ENCODE assay signal across 12 cellular contexts in the genomic region with DNA sequence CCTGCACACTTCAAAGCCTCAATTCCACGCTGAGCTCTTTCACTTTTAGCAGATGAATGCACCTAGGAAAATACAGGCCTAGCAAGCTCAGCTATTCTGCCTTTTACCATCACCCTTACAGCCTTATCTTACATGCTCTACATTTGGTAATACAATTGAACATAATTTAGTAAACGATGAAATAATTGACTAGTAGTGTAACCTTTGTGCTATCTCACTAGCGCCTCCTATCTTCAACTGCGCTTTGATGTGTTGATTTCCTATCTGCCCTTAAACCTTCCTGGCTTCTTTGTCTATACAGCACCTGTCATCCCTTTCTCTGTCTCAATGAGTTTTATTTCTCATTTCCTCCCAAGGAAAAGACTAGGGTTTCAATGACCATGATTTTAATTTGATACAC.
DNase-seq lines count a peak whose midpoint lies in the region; ATAC-seq and TF ChIP-seq lines count a peak whose summit lies in the region.
"Had no signal": no experiment of that assay in that cellular context is flagged by ENCODE, and none has a peak within 500 bp of the region (broad histone marks: within the 10 kb centered on the region; RNA-seq: fewer than 3 reads in every experiment).

No MANE protein-coding gene starts in this region.

- H3K9ac ChIP-seq in trophoblast cell (ENCODE audit: low read length) = no peak overlapping the region

- H3K4ac ChIP-seq in trophoblast cell (ENCODE audit: low read depth, low read length) = no peak overlapping the region

- intact Hi-C loops in Panc1 (cut with micrococcal nuclease; ENCODE audit: unreplicated experiment) = no loop called here

- no peaks in the 10 kb centered on the region for H3K36me3 ChIP-seq in GM06990 (ENCODE audit: control insufficient read depth, insufficient read depth, low read length)
- no peaks in the 10 kb centered on the region for H3K36me3 ChIP-seq in Panc1 (ENCODE audit: control insufficient read depth, insufficient read depth, low read length)
- H3K36me3 ChIP-seq in trophoblast cell (ENCODE audit: control insufficient read depth in 1 of 2, insufficient read depth in 2 of 2, low read length in 2 of 2) = no peaks in the 10 kb centered on the region

- H2BK12ac ChIP-seq in trophoblast cell (ENCODE audit: low read length) = no peak overlapping the region

- no peaks in the 10 kb centered on the region for H3K79me2 ChIP-seq in trophoblast cell (ENCODE audit: control insufficient read depth, insufficient read depth, low read length, poor library complexity)

- no peaks in the 10 kb centered on the region for H3K9me3 ChIP-seq in Panc1 (ENCODE audit: control insufficient read depth, insufficient read depth, low read depth, low read length)
- H3K9me3 ChIP-seq in trophoblast cell (ENCODE audit: insufficient read depth, low read depth, low read length) = no peaks in the 10 kb centered on the region

- CTCF ChIA-PET in Panc1 (lab: Charles Lee) = no interaction called here

- BruUV-seq in Panc1 (replicated peaks; lab: Mats Ljungman, UMichigan) = no TSS peak

- H4K91ac ChIP-seq in trophoblast cell (ENCODE audit: low read depth, low read length) = no peak overlapping the region

- H3K4me2 ChIP-seq in trophoblast cell (ENCODE audit: low read length) = no peak overlapping the region

- no peak overlapping the region for H3K18ac ChIP-seq in trophoblast cell (ENCODE audit: low read length)

- TF ChIP-seq CTCF in GM06990 (IDR thresholded peaks at IDR 0.05; ENCODE audit: insufficient read depth, low read length, poor library complexity, severe bottlenecking) (peak; percentile 55), Panc1 (IDR thresholded peaks at IDR 0.05) (peak; percentile 24; the same call in 1 of the 2 replicates)

- H3K14ac ChIP-seq in trophoblast cell (ENCODE audit: low read length) = no peak overlapping the region

- H3K27me3 ChIP-seq in GM06990 (replicated peaks; ENCODE audit: control insufficient read depth, insufficient read depth, low read length) = no peaks in the 10 kb centered on the region
- H3K27me3 ChIP-seq in Panc1 (ENCODE audit: control insufficient read depth, insufficient read depth, low read length) = no peaks in the 10 kb centered on the region
- no peaks in the 10 kb centered on the region for H3K27me3 ChIP-seq in trophoblast cell (ENCODE audit: insufficient read depth, low read length)

- in situ Hi-C loops in Panc1 (cut with HindIII; ENCODE audit: low pct_unique_long_range_greater_than_20kb, low sequenced_read_pairs) = no loop called here

- ATAC-seq in GM21360 (IDR thresholded peaks at IDR 0.05; ENCODE audit: unreplicated experiment) = peak; percentile 5
- ATAC-seq in HG03135 (IDR thresholded peaks at IDR 0.05; ENCODE audit: unreplicated experiment) = peak; percentile 17
- no peak for ATAC-seq in Panc1
- no peak for ATAC-seq in HG03460 (IDR thresholded peaks at IDR 0.05; ENCODE audit: unreplicated experiment)

- no peak overlapping the region for H2BK120ac ChIP-seq in trophoblast cell (ENCODE audit: insufficient read depth, low read length, poor library complexity)

- no peak overlapping the region for H4K8ac ChIP-seq in trophoblast cell (ENCODE audit: low read depth, low read length)

- POLR2A ChIA-PET in Panc1 (lab: Charles Lee) = no interaction called here

- H3K23ac ChIP-seq in trophoblast cell (ENCODE audit: low read length) = no peak overlapping the region

- no peak overlapping the region for H4K12ac ChIP-seq in trophoblast cell (ENCODE audit: low read depth, low read length)

- no CpG with 5 or more reads among the region's 4 CpGs for WGBS in trophoblast cell (ENCODE audit: extremely low coverage, insufficient coverage, insufficient read length)

- H3K27ac ChIP-seq in Panc1 (ENCODE audit: low read length) = no peak overlapping the region
- H3K27ac ChIP-seq in trophoblast cell (ENCODE audit: low read depth, low read length) = no peak overlapping the region

- DNase-seq in GM06990 (ENCODE audit: extremely low read depth, insufficient read length) (no peak), Panc1 (ENCODE audit: low read depth, low spot score) (no peak), anterior cingulate cortex (lab: John Stamatoyannopoulos, UW) (no peak), NCI-H128 (lab: John Stamatoyannopoulos, UW; ENCODE audit: unreplicated experiment) (no peak), trophoblast cell (no peak)
- DNase-seq: activated effector memory CD4-positive, alpha-beta T cell treated with anti-CD3 and anti-CD28 coated beads, Interleukin-2, amount 50 U/mL, for 16 hours; C1 segment of cervical spinal cord; NCI-H510A treated with DMSO at 0.1 percent for 48 hours; substantia nigra had no signal

- H2AFZ ChIP-seq in trophoblast cell (ENCODE audit: insufficient read depth, low read length, poor library complexity) = no peak overlapping the region

- H3K4me1 ChIP-seq in Panc1 (ENCODE audit: control insufficient read depth, insufficient read depth, low read length) (no peaks in the 10 kb centered on the region), trophoblast cell (ENCODE audit: control insufficient read depth in 1 of 2, insufficient read depth in 2 of 2, low read length in 2 of 2) (no peaks in the 10 kb centered on the region)

- no peak overlapping the region for H2BK5ac ChIP-seq in trophoblast cell (ENCODE audit: low read depth, low read length, poor library complexity)

- H3K79me1 ChIP-seq in trophoblast cell (ENCODE audit: low read length) = no peaks in the 10 kb centered on the region

- no peak overlapping the region for H3K4me3 ChIP-seq in GM06990 (replicated peaks; ENCODE audit: low read depth, low read length)
- no peak overlapping the region for H3K4me3 ChIP-seq in Panc1 (ENCODE audit: low read depth in 2 of 2, low read length in 2 of 2)
- no peak overlapping the region for H3K4me3 ChIP-seq in trophoblast cell (ENCODE audit: low read depth, low read length)

- H2AK5ac ChIP-seq in trophoblast cell (ENCODE audit: low read length) = no peak overlapping the region

Comparison
In these comparisons a context has a peak if more than half of its experiments do, and no peak if none do; other contexts are left out.
1. ATAC-seq: peak in GM21360 (single experiment) and HG03135 (single experiment); none in Panc1 (single experiment) and HG03460 (single experiment).